ENCODE assay signal across 8 cellular contexts in genomic region chr2:74261204-74261864, GRCh38.
A peak's percentile ranks its signal among the peaks of the same experiment; 100 is the strongest.
DNase-seq lines count a peak whose midpoint lies in the region; ATAC-seq, FAIRE-seq and TF ChIP-seq lines count a peak whose summit lies in the region.

No MANE protein-coding gene starts in this region.

- CTCF ChIA-PET in CD8-positive, alpha-beta memory T cell (lab: Charles Lee) = interaction anchor here (0.7 to 1.0 kb wide), 2 partner anchors 74 kb away, joined by 3 read pairs; no protein-coding TSS in a partner anchor
- CTCF ChIA-PET in activated CD8-positive, alpha-beta T cell treated with anti-CD3 and anti-CD28 coated beads, Interleukin-2, amount 10 ng/mL, durations not matched to agents 7 days and 5 days (lab: Charles Lee) = interaction anchor here (0.8 to 4.0 kb wide), 4 partner anchors 10 to 434 kb away, joined by 3 to 17 read pairs (median 9); no protein-coding TSS in a partner anchor

- H3K27ac Mint-ChIP-seq in CD8-positive, alpha-beta memory T cell = peak overlapping the region in 2 of 8 donors; percentile 6 to 51
- no peak overlapping the region for H3K27ac Mint-ChIP-seq in activated CD8-positive, alpha-beta T cell treated with anti-CD3 and anti-CD28 coated beads, Interleukin-2, amount 10 ng/mL, durations not matched to agents 7 days and 5 days

- H3K4me3 Mint-ChIP-seq in CD8-positive, alpha-beta memory T cell = no peak overlapping the region
- no peak overlapping the region for H3K4me3 Mint-ChIP-seq in activated CD8-positive, alpha-beta T cell treated with anti-CD3 and anti-CD28 coated beads, Interleukin-2, amount 10 ng/mL, durations not matched to agents 7 days and 5 days

- no peaks in the 10 kb centered on the region for H3K36me3 ChIP-seq in pancreas
- no peaks in the 10 kb centered on the region for H3K36me3 ChIP-seq in CD8-positive, alpha-beta memory T cell (ENCODE audit: insufficient read depth, low read length)

- H3K9me3 ChIP-seq in pancreas = no peaks in the 10 kb centered on the region
- no peaks in the 10 kb centered on the region for H3K9me3 ChIP-seq in CD8-positive, alpha-beta memory T cell (ENCODE audit: low read length)

- no peaks in the 10 kb centered on the region for H3K4me1 ChIP-seq in pancreas
- H3K4me1 ChIP-seq in CD8-positive, alpha-beta memory T cell (ENCODE audit: insufficient read depth, low read length) = peaks cover under 1% of the 10 kb centered on the region

- POLR2A ChIA-PET in CD8-positive, alpha-beta memory T cell (lab: Charles Lee) = no interaction called here
- POLR2A ChIA-PET in activated CD8-positive, alpha-beta T cell treated with anti-CD3 and anti-CD28 coated beads, Interleukin-2, amount 10 ng/mL, durations not matched to agents 7 days and 5 days (lab: Charles Lee) = no interaction called here

- ATAC-seq in pancreas (peak; percentile 46 to 82 (median 70)), HG02759 (IDR thresholded peaks at IDR 0.05; ENCODE audit: unreplicated experiment) (no peak), HG02970 (IDR thresholded peaks at IDR 0.05; ENCODE audit: low FRiP score, unreplicated experiment) (no peak)
- no peak for ATAC-seq in activated CD8-positive, alpha-beta T cell treated with anti-CD3 and anti-CD28 coated beads, Interleukin-2, amount 10 ng/mL, durations not matched to agents 7 days and 5 days

- H3K36me3 Mint-ChIP-seq in CD8-positive, alpha-beta memory T cell = peaks cover 5 to 18% (median 5%) of the 10 kb centered on the region in 3 donors
- H3K36me3 Mint-ChIP-seq in activated CD8-positive, alpha-beta T cell treated with anti-CD3 and anti-CD28 coated beads, Interleukin-2, amount 10 ng/mL, durations not matched to agents 7 days and 5 days (ENCODE audit: low read depth) = no peaks in the 10 kb centered on the region

- intact Hi-C loops in pancreas (cut with DNase I) = no loop called here

- no peak for FAIRE-seq in pancreas (lab: Jason Lieb, UNC)

- 30% methylated on average over 6 of the region's 6 CpGs for WGBS in pancreas, 2 donors

- H3K4me1 Mint-ChIP-seq in CD8-positive, alpha-beta memory T cell = peaks cover 3 to 6% (median 4%) of the 10 kb centered on the region in 3 donors
- H3K4me1 Mint-ChIP-seq in activated CD8-positive, alpha-beta T cell treated with anti-CD3 and anti-CD28 coated beads, Interleukin-2, amount 10 ng/mL, durations not matched to agents 7 days and 5 days (ENCODE audit: low read depth) = peaks cover 5% of the 10 kb centered on the region

- peak; percentile 7 for DNase-seq in GM04504 (ENCODE audit: low read depth)
- DNase-seq in NCI-H69 (lab: John Stamatoyannopoulos, UW) = peak; percentile 55
- peak; percentile 50 for DNase-seq in epithelial cell of esophagus (ENCODE audit: low read depth)
- peak in 3 of 6 donors; percentile 18 to 47 (median 22) for DNase-seq in pancreas
- no peak for DNase-seq in CD8-positive, alpha-beta memory T cell
- DNase-seq in activated CD8-positive, alpha-beta T cell treated with anti-CD3 and anti-CD28 coated beads, Interleukin-2, amount 10 ng/mL, durations not matched to agents 7 days and 5 days = no peak

- H3K4me3 ChIP-seq in epithelial cell of esophagus (ENCODE audit: low read length) (no peak overlapping the region), pancreas (no peak overlapping the region)
- no peak overlapping the region for H3K4me3 ChIP-seq in CD8-positive, alpha-beta memory T cell (ENCODE audit: low read length)

- TF ChIP-seq CTCF in epithelial cell of esophagus (IDR thresholded peaks at IDR 0.05; ENCODE audit: insufficient read depth, low read depth, low read length, missing control alignments) (peak; percentile 58), pancreas (IDR thresholded peaks at IDR 0.05) (no peak)

- no peaks in the 10 kb centered on the region for H3K9me3 Mint-ChIP-seq in CD8-positive, alpha-beta memory T cell
- H3K9me3 Mint-ChIP-seq in activated CD8-positive, alpha-beta T cell treated with anti-CD3 and anti-CD28 coated beads, Interleukin-2, amount 10 ng/mL, durations not matched to agents 7 days and 5 days (ENCODE audit: insufficient read depth) = no peaks in the 10 kb centered on the region

- no peak overlapping the region for H3K27ac ChIP-seq in pancreas
- no peak overlapping the region for H3K27ac ChIP-seq in CD8-positive, alpha-beta memory T cell (ENCODE audit: low read depth, low read length)

- H3K27me3 ChIP-seq in pancreas = no peaks in the 10 kb centered on the region
- H3K27me3 ChIP-seq in CD8-positive, alpha-beta memory T cell (ENCODE audit: insufficient read depth, low read length, poor library complexity, severe bottlenecking) = no peaks in the 10 kb centered on the region

- no peaks in the 10 kb centered on the region for H3K27me3 Mint-ChIP-seq in CD8-positive, alpha-beta memory T cell
- H3K27me3 Mint-ChIP-seq in activated CD8-positive, alpha-beta T cell treated with anti-CD3 and anti-CD28 coated beads, Interleukin-2, amount 10 ng/mL, durations not matched to agents 7 days and 5 days (ENCODE audit: low read depth) = no peaks in the 10 kb centered on the region

Comparison
In these comparisons a context has a peak if more than half of its experiments do, and no peak if none do; other contexts are left out.
1. DNase-seq: peak in GM04504 (single experiment), NCI-H69 (single experiment) and epithelial cell of esophagus (single experiment); none in CD8-positive, alpha-beta memory T cell (0 of 5) and activated CD8-positive, alpha-beta T cell treated with anti-CD3 and anti-CD28 coated beads, Interleukin-2, amount 10 ng/mL, durations not matched to agents 7 days and 5 days (single experiment).
2. ATAC-seq: peak in pancreas (4 of 4); none in HG02759 (single experiment), activated CD8-positive, alpha-beta T cell treated with anti-CD3 and anti-CD28 coated beads, Interleukin-2, amount 10 ng/mL, durations not matched to agents 7 days and 5 days (single experiment) and HG02970 (single experiment).